ENCODE assay signal across 8 cellular contexts in the genomic region with DNA sequence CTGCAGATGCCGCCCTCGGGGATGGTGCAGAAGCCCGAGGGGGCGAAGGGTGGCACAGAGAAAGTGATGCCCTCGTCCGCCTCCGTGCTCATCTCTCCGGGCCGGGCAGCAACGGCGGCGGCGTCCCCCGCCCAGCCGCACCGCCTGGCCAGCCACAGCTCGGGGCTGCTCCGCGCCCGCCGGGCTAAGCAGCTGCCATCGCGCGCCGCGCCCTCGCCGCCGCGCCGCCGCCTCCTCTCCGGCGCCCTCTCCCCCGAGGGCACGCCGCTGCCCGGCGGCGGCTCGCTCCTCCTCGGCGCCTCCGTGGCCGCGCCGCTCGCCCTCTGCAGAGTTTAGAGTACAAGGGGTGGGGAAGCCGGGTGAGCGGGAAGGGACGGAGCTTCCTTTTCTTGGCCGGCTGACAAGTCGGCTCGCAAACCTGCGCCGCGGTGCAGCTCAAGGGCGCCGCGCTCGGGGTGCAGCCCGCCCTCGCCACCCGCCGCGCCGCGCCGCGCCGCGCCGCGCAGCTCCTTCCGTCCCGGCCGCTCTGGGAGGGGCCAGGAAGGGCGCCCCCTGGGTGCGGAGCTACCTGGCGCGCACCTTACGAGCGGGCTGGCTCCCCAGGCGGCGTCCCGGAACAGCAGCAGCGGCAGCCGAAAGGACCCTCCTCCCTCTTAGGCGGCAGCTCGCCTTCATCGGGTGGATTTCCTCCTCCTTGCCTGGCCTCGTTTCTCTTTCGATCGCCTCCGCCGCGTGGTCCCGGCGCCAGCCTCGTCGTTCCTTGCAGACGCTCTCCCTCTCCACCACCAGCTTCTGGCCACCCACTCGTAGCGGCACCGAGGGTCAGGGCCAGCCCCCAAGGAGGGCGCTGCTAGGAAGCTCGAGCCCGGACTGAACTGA. TPM values are rescaled to one million over a fixed set of nuclear protein-coding genes. Genes with fewer than 3 reads are reported as not detected.
DNase-seq lines count a peak whose midpoint lies in the region; ATAC-seq and TF ChIP-seq lines count a peak whose summit lies in the region.

Gene MAP3K5, minus strand, starts transcription at position 412 of the 879 bp plus-strand sequence. Its CDS starts 320 bp downstream, at position 92.

- peak; percentile 61 for DNase-seq in AG09319 (ENCODE audit: extremely low read depth, low read depth)
- DNase-seq in NCI-H226, result peak; percentile 88
- DNase-seq in activated CD4-positive, CD25-positive, alpha-beta regulatory T cell treated with anti-CD3 and anti-CD28 coated beads, Interleukin-2, amount 50 U/mL, for 72 hours, result peak; percentile 87
- peak; percentile 60 for DNase-seq in cerebellar cortex (ENCODE audit: low spot score)
- DNase-seq in left colon, result peak; percentile 85 to 95
- DNase-seq in stimulated activated CD4-positive, alpha-beta T cell treated with anti-CD3 and anti-CD28 coated beads, Interleukin-1b, Interleukin-23, amount 100 ng/mL, for 48 hours, result peak; percentile 83

- peak; percentile 35 for ATAC-seq in GM18873 (IDR thresholded peaks at IDR 0.05; ENCODE audit: low FRiP score, unreplicated experiment)
- peak; percentile 62 for ATAC-seq in HG03135 (IDR thresholded peaks at IDR 0.05; ENCODE audit: unreplicated experiment)
- peak; percentile 85 for ATAC-seq in left colon

- intact Hi-C loops in left colon (cut with DNase I, micrococcal nuclease), result loop anchor here (2.0 to 10.0 kb wide), 3 partner anchors 148 to 208 kb away; no protein-coding TSS in a partner anchor

- peak; percentile 42 for TF ChIP-seq CTCF in AG09319 (IDR thresholded peaks at IDR 0.05; ENCODE audit: low read depth, low read length)

RNA-seq across cellular contexts. Expression of gene MAP3K5, which starts in this region (rescaled TPM):
- 10 to 100 TPM; 17.5 to 18.9 TPM for total RNA-seq in left colon

Comparison
In these comparisons a context has a peak if more than half of its experiments do, and no peak if none do; other contexts are left out.
1. Peak in every context shown above with its lines: DNase-seq and ATAC-seq.
2. ATAC-seq: peak in every context shown above with its lines; median percentile 85 in left colon; 62 in HG03135; 35 in GM18873.